8 cellular contexts compared by ENCODE assay signal in the genomic region with DNA sequence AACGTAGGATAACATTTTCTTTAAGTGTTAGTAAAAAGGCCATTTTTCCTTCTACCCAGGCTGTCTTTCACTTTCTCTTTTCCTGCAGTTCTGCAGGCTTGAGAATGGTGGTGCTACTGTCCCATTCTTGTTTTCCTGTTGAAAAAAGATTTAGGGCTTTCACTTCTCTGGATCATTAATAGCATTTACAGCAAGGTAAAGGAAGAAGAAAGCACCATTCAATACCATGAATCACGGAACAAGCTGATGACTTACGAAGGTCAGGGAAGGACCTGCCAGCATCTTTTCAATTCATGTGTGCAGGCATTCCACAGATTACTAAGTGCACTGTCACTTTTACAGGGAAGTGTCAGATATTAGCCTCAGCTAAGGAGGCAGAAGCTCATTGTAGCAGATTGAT.
A peak's percentile ranks its signal among the peaks of the same experiment; 100 is the strongest.
DNase-seq lines count a peak whose midpoint lies in the region; ATAC-seq and TF ChIP-seq lines count a peak whose summit lies in the region.

No MANE protein-coding gene starts in this region.

- H3K36me3 ChIP-seq in GM23338 (ENCODE audit: insufficient read depth), result no peaks in the 10 kb centered on the region
- no peaks in the 10 kb centered on the region for H3K36me3 ChIP-seq in SK-N-MC (ENCODE audit: insufficient read depth, low read length)
- no peaks in the 10 kb centered on the region for H3K36me3 ChIP-seq in left ventricle myocardium inferior
- H3K36me3 ChIP-seq in SJCRH30, result no peaks in the 10 kb centered on the region
- no peaks in the 10 kb centered on the region for H3K36me3 ChIP-seq in suprapubic skin

- H3K4me3 ChIP-seq in GM23338, result no peak overlapping the region
- H3K4me3 ChIP-seq in SK-N-MC, result peak overlapping the region; percentile 10; the same call in 1 of the 2 replicates
- peak overlapping the region; percentile 4 for H3K4me3 ChIP-seq in left ventricle myocardium inferior
- no peak overlapping the region for H3K4me3 ChIP-seq in skeletal muscle cell (ENCODE audit: low read depth, low read length)
- H3K4me3 ChIP-seq in SJCRH30, result no peak overlapping the region
- no peak overlapping the region for H3K4me3 ChIP-seq in suprapubic skin

- TF ChIP-seq POLR2A in suprapubic skin (IDR thresholded peaks at IDR 0.05), result no peak

- TF ChIP-seq EP300 in suprapubic skin (IDR thresholded peaks at IDR 0.05), result no peak

- DNase-seq in GM23338 (ENCODE audit: low spot score) (peak; percentile 64), SK-N-MC (ENCODE audit: low read depth, low spot score) (no peak), left ventricle myocardium inferior (no peak), skeletal muscle cell (ENCODE audit: low read depth) (peak; percentile 1), SJCRH30 (no peak), suprapubic skin (ENCODE audit: low spot score in 2 of 2) (no peak), cerebellar nuclear complex (lab: John Stamatoyannopoulos, UW) (no peak)
- no peak for DNase-seq in T-helper 2 cell treated with Interferon-gamma antibody and Interleukin-4, amounts not matched to agents 5 μg/mL and 100 μg/mL, for 36 hours (ENCODE audit: low spot score)

- peak overlapping the region; percentile 31; the same call in 1 of the 2 replicates for H2AFZ ChIP-seq in GM23338

- 30% methylated on average over 3 of the region's 3 CpGs for WGBS in suprapubic skin

- peaks cover 14% of the 10 kb centered on the region for H3K4me1 Mint-ChIP-seq in GM23338
- no peaks in the 10 kb centered on the region for H3K4me1 Mint-ChIP-seq in T-helper 2 cell treated with Interferon-gamma antibody and Interleukin-4, amounts not matched to agents 5 μg/mL and 100 μg/mL, for 36 hours (ENCODE audit: low read depth)

- H3K9me3 ChIP-seq in SK-N-MC (ENCODE audit: low read depth, low read length) (no peaks in the 10 kb centered on the region), left ventricle myocardium inferior (replicated peaks) (no peaks in the 10 kb centered on the region), SJCRH30 (replicated peaks) (no peaks in the 10 kb centered on the region), suprapubic skin (no peaks in the 10 kb centered on the region)

- H3K79me2 ChIP-seq in GM23338 (replicated peaks; ENCODE audit: insufficient read depth), result no peaks in the 10 kb centered on the region

- H3K4me1 ChIP-seq in GM23338 (ENCODE audit: insufficient read depth), result no peaks in the 10 kb centered on the region
- H3K4me1 ChIP-seq in left ventricle myocardium inferior, result peaks cover 13% of the 10 kb centered on the region
- H3K4me1 ChIP-seq in SJCRH30, result no peaks in the 10 kb centered on the region
- H3K4me1 ChIP-seq in suprapubic skin, result peaks cover 11% of the 10 kb centered on the region

- H3K9ac ChIP-seq in SK-N-MC (ENCODE audit: insufficient read length), result no peak overlapping the region

- no peaks in the 10 kb centered on the region for H3F3A ChIP-seq in GM23338 (replicated peaks; ENCODE audit: low read depth)

- no peaks in the 10 kb centered on the region for H3K36me3 Mint-ChIP-seq in GM23338 (ENCODE audit: low read depth)
- no peaks in the 10 kb centered on the region for H3K36me3 Mint-ChIP-seq in T-helper 2 cell treated with Interferon-gamma antibody and Interleukin-4, amounts not matched to agents 5 μg/mL and 100 μg/mL, for 36 hours (ENCODE audit: low read depth)

- H3K27me3 ChIP-seq in GM23338 (ENCODE audit: insufficient read depth), result no peaks in the 10 kb centered on the region
- H3K27me3 ChIP-seq in left ventricle myocardium inferior (ENCODE audit: low read depth), result peaks cover 8% of the 10 kb centered on the region
- peaks cover 4% of the 10 kb centered on the region; the same call in 1 of the 2 replicates for H3K27me3 ChIP-seq in SJCRH30
- no peaks in the 10 kb centered on the region for H3K27me3 ChIP-seq in suprapubic skin

- no peaks in the 10 kb centered on the region for H3K9me2 ChIP-seq in GM23338 (ENCODE audit: insufficient read depth)

- peak; percentile 75 for ATAC-seq in GM23338

- H3K4me2 ChIP-seq in GM23338, result no peak overlapping the region

- peak; percentile 73 to 76 for TF ChIP-seq CTCF in GM23338 (conservative IDR thresholded peaks at IDR 0.05; ENCODE audit: low read depth in 2 of 2)
- TF ChIP-seq CTCF in left ventricle myocardium inferior (IDR thresholded peaks at IDR 0.05; ENCODE audit: borderline replicate concordance), result peak; percentile 46
- no peak for TF ChIP-seq CTCF in suprapubic skin (IDR thresholded peaks at IDR 0.05)

- H3K27ac ChIP-seq in GM23338 (ENCODE audit: low read depth) (no peak overlapping the region), SK-N-MC (no peak overlapping the region), left ventricle myocardium inferior (replicated peaks) (no peak overlapping the region), SJCRH30 (no peak overlapping the region), suprapubic skin (no peak overlapping the region)

- H3K4me3 Mint-ChIP-seq in GM23338, result no peak overlapping the region
- H3K4me3 Mint-ChIP-seq in T-helper 2 cell treated with Interferon-gamma antibody and Interleukin-4, amounts not matched to agents 5 μg/mL and 100 μg/mL, for 36 hours, result no peak overlapping the region

- H3K27me3 Mint-ChIP-seq in GM23338 (ENCODE audit: insufficient read depth, low read depth, poor library complexity), result no peaks in the 10 kb centered on the region
- no peaks in the 10 kb centered on the region for H3K27me3 Mint-ChIP-seq in T-helper 2 cell treated with Interferon-gamma antibody and Interleukin-4, amounts not matched to agents 5 μg/mL and 100 μg/mL, for 36 hours (ENCODE audit: low read depth)

- 0 out of 2 replicates have a peak overlapping the region, but pooled peaks have one; percentile 40 for H3K27ac Mint-ChIP-seq in GM23338
- H3K27ac Mint-ChIP-seq in T-helper 2 cell treated with Interferon-gamma antibody and Interleukin-4, amounts not matched to agents 5 μg/mL and 100 μg/mL, for 36 hours, result no peak overlapping the region

- intact Hi-C loops in left ventricle myocardium inferior (cut with micrococcal nuclease), result no loop called here

- H4K20me1 ChIP-seq in GM23338 (replicated peaks; ENCODE audit: insufficient read depth), result no peaks in the 10 kb centered on the region

- no peaks in the 10 kb centered on the region for H3K9me3 Mint-ChIP-seq in GM23338
- no peaks in the 10 kb centered on the region for H3K9me3 Mint-ChIP-seq in T-helper 2 cell treated with Interferon-gamma antibody and Interleukin-4, amounts not matched to agents 5 μg/mL and 100 μg/mL, for 36 hours

TF ChIP-seq in GM23338, 12 proteins besides CTCF, POLR2A, EP300 and RAD21 (continues in another document):
- TF ChIP-seq ZNF114 (CRISPR knock-in tag; IDR thresholded peaks at IDR 0.05), result no peak
- no peak for TF ChIP-seq ZNF331 (CRISPR knock-in tag; IDR thresholded peaks at IDR 0.05; ENCODE audit: low read depth)
- TF ChIP-seq JUNB (IDR thresholded peaks at IDR 0.05; ENCODE audit: unreplicated experiment), result no peak
- no peak for TF ChIP-seq NANOG (IDR thresholded peaks at IDR 0.05; ENCODE audit: borderline replicate concordance)
- no peak for TF ChIP-seq POLR2AphosphoS5 (IDR thresholded peaks at IDR 0.05; ENCODE audit: low read depth)
- TF ChIP-seq EZH2phosphoT487 (IDR thresholded peaks at IDR 0.05; ENCODE audit: unreplicated experiment), result no peak

Comparison
In these comparisons a context has a peak if more than half of its experiments do, and no peak if none do; other contexts are left out.
1. DNase-seq: peak in GM23338 (single experiment) and skeletal muscle cell (single experiment); none in SK-N-MC (single experiment), left ventricle myocardium inferior (single experiment), SJCRH30 (0 of 2), suprapubic skin (0 of 2), cerebellar nuclear complex (0 of 2) and T-helper 2 cell treated with Interferon-gamma antibody and Interleukin-4, amounts not matched to agents 5 μg/mL and 100 μg/mL, for 36 hours (single experiment).
2. H3K4me3 ChIP-seq: peak in SK-N-MC (single experiment) and left ventricle myocardium inferior (single experiment); none in GM23338 (single experiment), skeletal muscle cell (single experiment), SJCRH30 (single experiment) and suprapubic skin (single experiment).
3. CTCF ChIP-seq: peak in GM23338 (2 of 2) and left ventricle myocardium inferior (single experiment); none in suprapubic skin (0 of 2).